Comparison of ENCODE assay signal across 34 cellular contexts in genomic region chr17:72250206-72250605, GRCh38.
"Had no signal": no experiment of that assay in that cellular context is flagged by ENCODE, and none has a peak within 500 bp of the region (broad histone marks: within the 10 kb centered on the region; RNA-seq: fewer than 3 reads in every experiment).

No MANE protein-coding gene starts in this region.

- FAIRE-seq: astrocyte, colon, TTC549 had no signal

- H3K4me1 ChIP-seq: adrenal gland, body of pancreas, breast epithelium had no signal

- H3K4me3 ChIP-seq: adrenal gland, body of pancreas, breast epithelium had no signal

- DNase-seq: activated B cell treated with CpG ODN at 0.5 μM for 24 hours; activated CD4-positive, alpha-beta memory T cell treated with anti-CD3 and anti-CD28 coated beads for 36 hours; activated CD4-positive, alpha-beta T cell treated with anti-CD3 and anti-CD28 coated beads for 4 hours; activated CD4-positive, alpha-beta T cell treated with anti-CD3 and anti-CD28 coated beads, Interleukin-2, amount 10 ng/mL, durations not matched to agents 24 days and 14 days; activated CD4-positive, alpha-beta T cell treated with anti-CD3 and anti-CD28 coated beads, Interleukin-2, amount 50 U/mL, for 1 hour; activated CD4-positive, alpha-beta T cell treated with anti-CD3 and anti-CD28 coated beads, Interleukin-2, amount 50 U/mL, for 4 hours; activated CD4-positive, CD25-positive, alpha-beta regulatory T cell treated with anti-CD3 and anti-CD28 coated beads, Interleukin-2, amount 50 U/mL, for 72 hours; activated CD8-positive, alpha-beta memory T cell treated with anti-CD3 and anti-CD28 coated beads, Interleukin-2, amount 50 U/mL, for 4 hours; activated CD8-positive, alpha-beta T cell treated with anti-CD3 and anti-CD28 coated beads for 36 hours; activated effector memory CD4-positive, alpha-beta T cell treated with anti-CD3 and anti-CD28 coated beads, Interleukin-2, amount 50 U/mL, for 16 hours; activated gamma-delta T cell treated with Interleukin-2 at 50 U/mL for 16 hours; activated naive CD4-positive, alpha-beta T cell; activated naive CD4-positive, alpha-beta T cell treated with anti-CD3 and anti-CD28 coated beads for 36 hours; activated naive CD4-positive, alpha-beta T cell treated with anti-CD3 and anti-CD28 coated beads, Interleukin-2, amount 50 U/mL, for 16 hours; activated naive CD8-positive, alpha-beta T cell treated with anti-CD3 and anti-CD28 coated beads for 36 hours; activated T-cell treated with anti-CD3 and anti-CD28 coated beads for 4 hours; activated T-cell treated with anti-CD3 and anti-CD28 coated beads, Interleukin-2, amount 50 U/mL, for 1 hour; activated T-cell treated with anti-CD3 and anti-CD28 coated beads, Interleukin-2, amount 50 U/mL, for 4 hours; activated T-cell treated with anti-CD3 and anti-CD28 coated beads, Interleukin-2, amount 50 U/mL, for 72 hours; adrenal gland; amniotic stem cell; aorta; brain microvascular endothelial cell; central memory CD4-positive, alpha-beta T cell; T-helper 2 cell; T-helper 9 cell had no signal

- H3K9me3 ChIP-seq: adrenal gland, body of pancreas, breast epithelium had no signal

- ATAC-seq: activated CD8-positive, alpha-beta T cell treated with anti-CD3 and anti-CD28 coated beads for 36 hours; activated naive CD4-positive, alpha-beta T cell treated with anti-CD3 and anti-CD28 coated beads, Interleukin-2, amount 50 U/mL, for 72 hours; activated T-cell treated with anti-CD3 and anti-CD28 coated beads, Interleukin-2, amount 50 U/mL, for 4 hours; activated T-cell treated with anti-CD3 and anti-CD28 coated beads, Interleukin-2, amount 50 U/mL, for 72 hours; activated T-helper 17 cell treated with anti-CD3 and anti-CD28 coated beads, Interleukin-2, amount 50 U/mL, for 72 hours had no signal

- H3K27me3 ChIP-seq: adrenal gland, body of pancreas, brain microvascular endothelial cell, breast epithelium had no signal

- H3K27ac ChIP-seq: adrenal gland, body of pancreas, brain microvascular endothelial cell, VCaP had no signal

- H3K36me3 ChIP-seq: adrenal gland, brain microvascular endothelial cell, breast epithelium had no signal
